Comparison of ENCODE assay signal across 10 cellular contexts in the genomic region with DNA sequence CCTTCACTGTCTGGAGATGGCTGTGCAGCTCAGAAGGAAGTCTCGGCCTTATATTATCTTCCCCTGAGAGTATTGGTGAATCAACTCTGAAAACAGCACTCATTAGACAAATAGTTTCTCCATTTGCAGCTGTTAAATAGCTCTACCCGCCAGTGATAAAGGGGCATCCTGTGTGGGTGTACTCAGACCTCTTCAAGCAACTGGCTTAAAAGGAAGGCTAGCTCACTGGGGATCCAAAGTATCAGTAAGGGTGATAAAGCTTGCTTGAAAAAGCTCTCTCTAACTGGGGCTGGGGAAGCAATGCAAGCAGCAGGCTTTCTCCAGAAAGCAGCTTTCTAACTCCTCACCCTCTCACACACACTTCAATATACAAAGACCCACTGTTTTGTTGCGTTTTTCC.
DNase-seq lines count a peak whose midpoint lies in the region; ATAC-seq and TF ChIP-seq lines count a peak whose summit lies in the region.
"Had no signal": no experiment of that assay in that cellular context is flagged by ENCODE, and none has a peak within 500 bp of the region (broad histone marks: within the 10 kb centered on the region; RNA-seq: fewer than 3 reads in every experiment).

No MANE protein-coding gene starts in this region.

- H3K36me3 Mint-ChIP-seq in CD8-positive, alpha-beta memory T cell: peaks cover 0 to 10% (median 0%) of the 10 kb centered on the region in 3 donors
- peaks cover 8% of the 10 kb centered on the region for H3K36me3 Mint-ChIP-seq in activated naive CD8-positive, alpha-beta T cell treated with anti-CD3 and anti-CD28 coated beads for 36 hours

- H3K9me3 ChIP-seq in CD8-positive, alpha-beta memory T cell (ENCODE audit: low read length): no peaks in the 10 kb centered on the region
- H3K9me3 ChIP-seq in ovary: no peaks in the 10 kb centered on the region

- peaks cover 42% of the 10 kb centered on the region for H3K4me1 ChIP-seq in CD8-positive, alpha-beta memory T cell (ENCODE audit: insufficient read depth, low read length)
- no peaks in the 10 kb centered on the region for H3K4me1 ChIP-seq in ovary (ENCODE audit: insufficient read depth)

- peak overlapping the region; percentile 75 to 97 (median 92) for H3K27ac Mint-ChIP-seq in CD8-positive, alpha-beta memory T cell
- H3K27ac Mint-ChIP-seq in activated naive CD8-positive, alpha-beta T cell treated with anti-CD3 and anti-CD28 coated beads for 36 hours: peak overlapping the region; percentile 94
- H3K27ac Mint-ChIP-seq: dendritic cell treated with granulocyte-macrophage colony-stimulating factor and Interleukin-4, amounts not matched to agents 40 ng/mL and 50 ng/mL, for 4 days had no signal

- no peaks in the 10 kb centered on the region for H3K9me3 Mint-ChIP-seq in CD8-positive, alpha-beta memory T cell
- H3K9me3 Mint-ChIP-seq in activated naive CD8-positive, alpha-beta T cell treated with anti-CD3 and anti-CD28 coated beads for 36 hours: no peaks in the 10 kb centered on the region
- H3K9me3 Mint-ChIP-seq: dendritic cell treated with granulocyte-macrophage colony-stimulating factor and Interleukin-4, amounts not matched to agents 40 ng/mL and 50 ng/mL, for 4 days had no signal

- no peaks in the 10 kb centered on the region for H3K36me3 ChIP-seq in CD8-positive, alpha-beta memory T cell (ENCODE audit: insufficient read depth, low read length)
- no peaks in the 10 kb centered on the region for H3K36me3 ChIP-seq in ovary

- no peak for TF ChIP-seq EP300 in ovary (IDR thresholded peaks at IDR 0.05)

- TF ChIP-seq POLR2A in GM19193 (IDR thresholded peaks at IDR 0.05; ENCODE audit: extremely low read depth, insufficient read depth, insufficient read length): peak; percentile 27
- no peak for TF ChIP-seq POLR2A in ovary (IDR thresholded peaks at IDR 0.05)

- H3K27me3 Mint-ChIP-seq in CD8-positive, alpha-beta memory T cell: no peaks in the 10 kb centered on the region
- H3K27me3 Mint-ChIP-seq in activated naive CD8-positive, alpha-beta T cell treated with anti-CD3 and anti-CD28 coated beads for 36 hours: peaks cover 27% of the 10 kb centered on the region

- no peak for TF ChIP-seq CTCF in ovary (IDR thresholded peaks at IDR 0.05)

- H3K27ac ChIP-seq in CD8-positive, alpha-beta memory T cell (ENCODE audit: low read depth, low read length): no peak overlapping the region
- no peak overlapping the region for H3K27ac ChIP-seq in ovary

- H3K4me3 Mint-ChIP-seq in CD8-positive, alpha-beta memory T cell: peak overlapping the region; percentile 53 to 93 (median 87)
- H3K4me3 Mint-ChIP-seq in activated naive CD8-positive, alpha-beta T cell treated with anti-CD3 and anti-CD28 coated beads for 36 hours: peak overlapping the region; percentile 89
- H3K4me3 Mint-ChIP-seq: dendritic cell treated with granulocyte-macrophage colony-stimulating factor and Interleukin-4, amounts not matched to agents 40 ng/mL and 50 ng/mL, for 4 days had no signal

- intact Hi-C loops in ovary (cut with DNase I): no loop called here

- peak; percentile 37 for ATAC-seq in HG03108 (IDR thresholded peaks at IDR 0.05; ENCODE audit: unreplicated experiment)

- CTCF ChIA-PET in CD8-positive, alpha-beta memory T cell (lab: Charles Lee): interaction anchor here (0.7 to 2.0 kb wide), 3 partner anchors 9 to 30 kb away, joined by 3 to 7 read pairs (median 5); no protein-coding TSS in a partner anchor

- peaks cover 57 to 73% (median 62%) of the 10 kb centered on the region in 3 donors for H3K4me1 Mint-ChIP-seq in CD8-positive, alpha-beta memory T cell
- H3K4me1 Mint-ChIP-seq in activated naive CD8-positive, alpha-beta T cell treated with anti-CD3 and anti-CD28 coated beads for 36 hours: peaks cover 43% of the 10 kb centered on the region

- POLR2A ChIA-PET in CD8-positive, alpha-beta memory T cell (lab: Charles Lee): interaction anchor here (1.3 kb wide), 1 partner anchor 11 kb away, joined by 3 read pairs; no protein-coding TSS in a partner anchor

- peak overlapping the region; percentile 23 for H3K4me3 ChIP-seq in CD8-positive, alpha-beta memory T cell (ENCODE audit: low read length)
- H3K4me3 ChIP-seq in ovary: no peak overlapping the region

- WGBS in ovary, 3 donors: 55 to 78% (median 61%) methylated on average over 3 of the region's 3 CpGs

- no peaks in the 10 kb centered on the region for H3K27me3 ChIP-seq in CD8-positive, alpha-beta memory T cell (ENCODE audit: insufficient read depth, low read length, poor library complexity, severe bottlenecking)
- H3K27me3 ChIP-seq in ovary: no peaks in the 10 kb centered on the region

- DNase-seq in CD8-positive, alpha-beta memory T cell: no peak
- DNase-seq in activated naive CD8-positive, alpha-beta T cell treated with anti-CD3 and anti-CD28 coated beads for 36 hours: no peak
- DNase-seq in H4 (ENCODE audit: low spot score) (no peak), kidney tubule cell (ENCODE audit: low spot score) (no peak), ovary (no peak), COLO668 (lab: John Stamatoyannopoulos, UW; ENCODE audit: unreplicated experiment) (no peak)
- DNase-seq: COR-L47 had no signal
